28 cellular contexts compared by ENCODE assay signal in the genomic region with DNA sequence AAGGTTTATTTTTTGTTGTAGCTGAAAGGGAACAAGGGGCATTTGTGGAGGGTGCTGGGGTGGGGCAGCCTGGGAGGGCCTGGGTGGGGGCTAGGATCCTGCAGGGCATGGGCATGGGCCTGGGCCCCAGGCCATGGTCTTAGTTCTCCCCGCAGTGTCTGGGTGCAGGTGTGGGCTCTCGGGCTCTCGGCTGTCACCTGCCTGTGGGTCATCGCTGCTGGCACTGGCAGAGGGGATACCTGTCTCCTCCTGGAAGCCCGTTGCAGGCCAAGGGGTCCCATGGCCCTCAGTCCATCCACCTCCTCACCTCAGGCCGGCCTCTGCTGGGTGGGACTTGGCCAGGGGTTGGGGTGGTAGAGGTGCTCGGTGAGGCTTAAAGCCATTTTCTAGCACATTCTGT.
"Had no signal": no experiment of that assay in that cellular context is flagged by ENCODE, and none has a peak within 500 bp of the region (broad histone marks: within the 10 kb centered on the region; RNA-seq: fewer than 3 reads in every experiment).

No MANE protein-coding gene starts in this region.

- H3K36me3 ChIP-seq: uterus had no signal

- H3K4me1 Mint-ChIP-seq: stimulated activated memory B cell treated with anti-CD40 and anti-IgM and Interleukin-4, amounts not matched to agents 10 μg/mL and 1 μg/mL and 100 μg/mL, for 72 hours had no signal

- H3K27ac ChIP-seq: stomach, suprapubic skin, testis, thoracic aorta, thyroid gland, tibial artery, tibial nerve, transverse colon, upper lobe of left lung, upper lobe of right lung, uterus, vagina had no signal

- H3K4me3 Mint-ChIP-seq: stimulated activated memory B cell treated with anti-CD40 and anti-IgM and Interleukin-4, amounts not matched to agents 10 μg/mL and 1 μg/mL and 100 μg/mL, for 72 hours; stimulated activated naive B cell treated with anti-CD40 and anti-IgM and Interleukin-4, amounts not matched to agents 10 μg/mL and 1 μg/mL and 100 μg/mL, for 72 hours; stimulated activated naive CD8-positive, alpha-beta T cell treated with anti-CD3 and anti-CD28 coated beads, Interleukin-15, amount 100 ng/mL, for 72 hours; stimulated activated naive CD8-positive, alpha-beta T cell treated with anti-CD3 and anti-CD28 coated beads, Interleukin-15, Interleukin-2, amounts not matched to agents 100 ng/mL and 50 ng/mL, for 24 hours; type B pancreatic cell had no signal

- H3K9me3 Mint-ChIP-seq: stimulated activated memory B cell treated with anti-CD40 and anti-IgM and Interleukin-4, amounts not matched to agents 10 μg/mL and 1 μg/mL and 100 μg/mL, for 72 hours; stimulated activated naive B cell treated with anti-CD40 and anti-IgM and Interleukin-4, amounts not matched to agents 10 μg/mL and 1 μg/mL and 100 μg/mL, for 72 hours; stimulated activated naive CD8-positive, alpha-beta T cell treated with anti-CD3 and anti-CD28 coated beads, Interleukin-15, amount 100 ng/mL, for 72 hours; stimulated activated naive CD8-positive, alpha-beta T cell treated with anti-CD3 and anti-CD28 coated beads, Interleukin-15, Interleukin-2, amounts not matched to agents 100 ng/mL and 50 ng/mL, for 24 hours; type B pancreatic cell had no signal

- H3K27me3 Mint-ChIP-seq: stimulated activated memory B cell treated with anti-CD40 and anti-IgM and Interleukin-4, amounts not matched to agents 10 μg/mL and 1 μg/mL and 100 μg/mL, for 72 hours; stimulated activated naive B cell treated with anti-CD40 and anti-IgM and Interleukin-4, amounts not matched to agents 10 μg/mL and 1 μg/mL and 100 μg/mL, for 72 hours; stimulated activated naive CD8-positive, alpha-beta T cell treated with anti-CD3 and anti-CD28 coated beads, Interleukin-15, amount 100 ng/mL, for 72 hours; stimulated activated naive CD8-positive, alpha-beta T cell treated with anti-CD3 and anti-CD28 coated beads, Interleukin-15, Interleukin-2, amounts not matched to agents 100 ng/mL and 50 ng/mL, for 24 hours; type B pancreatic cell had no signal

- H3K4me1 ChIP-seq: uterus had no signal

- FAIRE-seq: urothelium cell line had no signal

- ATAC-seq: stimulated activated memory B cell treated with anti-CD40 and anti-IgM and Interleukin-4, amounts not matched to agents 10 μg/mL and 1 μg/mL and 100 μg/mL, for 72 hours; stimulated activated naive B cell treated with anti-CD40 and anti-IgM and Interleukin-4, amounts not matched to agents 10 μg/mL and 1 μg/mL and 100 μg/mL, for 72 hours; stimulated activated naive CD8-positive, alpha-beta T cell treated with anti-CD3 and anti-CD28 coated beads, Interleukin-15, amount 100 ng/mL, for 72 hours; stimulated activated naive CD8-positive, alpha-beta T cell treated with anti-CD3 and anti-CD28 coated beads, Interleukin-15, Interleukin-2, amounts not matched to agents 100 U/mL and 50 U/mL, for 24 hours; upper lobe of right lung had no signal

- H3K27me3 ChIP-seq: stomach, suprapubic skin, testis, thyroid gland, tibial artery, tibial nerve, transverse colon, upper lobe of left lung, upper lobe of right lung, uterus, vagina had no signal

- H3K27ac Mint-ChIP-seq: stimulated activated memory B cell treated with anti-CD40 and anti-IgM and Interleukin-4, amounts not matched to agents 10 μg/mL and 1 μg/mL and 100 μg/mL, for 72 hours; stimulated activated naive B cell treated with anti-CD40 and anti-IgM and Interleukin-4, amounts not matched to agents 10 μg/mL and 1 μg/mL and 100 μg/mL, for 72 hours; stimulated activated naive CD8-positive, alpha-beta T cell treated with anti-CD3 and anti-CD28 coated beads, Interleukin-15, Interleukin-2, amounts not matched to agents 100 ng/mL and 50 ng/mL, for 24 hours; type B pancreatic cell had no signal

- H3K9me3 ChIP-seq: stomach, suprapubic skin, testis, thoracic aorta, thyroid gland, tibial artery, tibial nerve, transverse colon, upper lobe of left lung, upper lobe of right lung, uterus, vagina had no signal

- H3K4me3 ChIP-seq: stomach, suprapubic skin, testis, thoracic aorta, thyroid gland, tibial artery, tibial nerve, transverse colon, upper lobe of left lung, upper lobe of right lung, uterus, vagina had no signal

- H3K36me3 Mint-ChIP-seq: type B pancreatic cell had no signal

- DNase-seq: stimulated activated CD4-positive, alpha-beta T cell treated with anti-CD3 and anti-CD28 coated beads, Interleukin-2, amount 100 ng/mL, for 48 hours; stimulated activated CD4-positive, alpha-beta T cell treated with anti-CD3 and anti-CD28 coated beads, Interleukin-4, amount 100 ng/mL, for 1 hour; stimulated activated CD4-positive, alpha-beta T cell treated with anti-CD3 and anti-CD28 coated beads, Interleukin-4, amount 100 ng/mL, for 24 hours; stimulated activated CD4-positive, alpha-beta T cell treated with anti-CD3 and anti-CD28 coated beads, Interleukin-4, amount 100 ng/mL, for 4 hours; stimulated activated CD8-positive, alpha-beta memory T cell treated with anti-CD3 and anti-CD28 coated beads, Interleukin-4, amount 100 ng/mL, for 48 hours; stimulated activated naive B cell treated with anti-CD40 and anti-IgM and Interleukin-4, amounts not matched to agents 10 μg/mL and 1 μg/mL and 100 μg/mL, for 72 hours; stimulated activated naive CD4-positive, alpha-beta T cell; stimulated activated naive CD4-positive, alpha-beta T cell treated with Interleukin-2 at 50 U/mL for 16 hours; stimulated activated naive CD8-positive, alpha-beta T cell treated with anti-CD3 and anti-CD28 coated beads, Interleukin-15, amount 100 ng/mL, for 72 hours; stimulated activated naive CD8-positive, alpha-beta T cell treated with anti-CD3 and anti-CD28 coated beads, Interleukin-15, Interleukin-2, amounts not matched to agents 100 U/mL and 50 U/mL, for 24 hours; stomach; substantia nigra; testis; thyroid gland; tibial artery; transverse colon; trophoblast cell; upper lobe of right lung; uterus had no signal
